In genomic region chr6:139800837-139801236, GRCh38 we compare ENCODE assay signal across 14 cellular contexts.
A peak's percentile ranks its signal among the peaks of the same experiment; 100 is the strongest.
DNase-seq lines count a peak whose midpoint lies in the region; ATAC-seq and TF ChIP-seq lines count a peak whose summit lies in the region.
"Had no signal": no experiment of that assay in that cellular context is flagged by ENCODE, and none has a peak within 500 bp of the region (broad histone marks: within the 10 kb centered on the region; RNA-seq: fewer than 3 reads in every experiment).

No MANE protein-coding gene starts in this region.

- H3K9me3 Mint-ChIP-seq in osteocyte (ENCODE audit: unreplicated experiment), result no peaks in the 10 kb centered on the region

- H3K27me3 Mint-ChIP-seq in osteocyte (ENCODE audit: unreplicated experiment), result no peaks in the 10 kb centered on the region

- ATAC-seq in GM18861 (IDR thresholded peaks at IDR 0.05; ENCODE audit: unreplicated experiment) (peak; percentile 78), GM21447 (IDR thresholded peaks at IDR 0.05; ENCODE audit: unreplicated experiment) (peak; percentile 83), HG03045 (IDR thresholded peaks at IDR 0.05; ENCODE audit: unreplicated experiment) (peak; percentile 58), HG03139 (IDR thresholded peaks at IDR 0.05; ENCODE audit: unreplicated experiment) (no peak)

- H3K4me3 Mint-ChIP-seq in osteocyte (ENCODE audit: unreplicated experiment), result no peak overlapping the region
- H3K4me3 Mint-ChIP-seq: activated naive CD8-positive, alpha-beta T cell; mesothelial cell of epicardium had no signal

- H3K36me3 Mint-ChIP-seq in osteocyte (ENCODE audit: unreplicated experiment), result no peaks in the 10 kb centered on the region
- H3K36me3 Mint-ChIP-seq: activated naive CD8-positive, alpha-beta T cell; mesothelial cell of epicardium had no signal

- TF ChIP-seq CTCF in osteocyte (IDR thresholded peaks at IDR 0.05), result no peak

- DNase-seq in NOMO-1 treated with DMSO at 0.1 percent for 48 hours (lab: John Stamatoyannopoulos, UW; ENCODE audit: unreplicated experiment), result peak; percentile 52
- no peak for DNase-seq in middle frontal gyrus (ENCODE audit: extremely low spot score, low spot score)
- no peak for DNase-seq in NCI-H510A (lab: John Stamatoyannopoulos, UW)
- DNase-seq in osteocyte (ENCODE audit: extremely low spot score, unreplicated experiment), result no peak
- DNase-seq: cerebellar nuclear complex; NCI-H345; stimulated activated CD4-positive, alpha-beta T cell treated with anti-CD3 and anti-CD28 coated beads, Interleukin-1b, Interleukin-23, amount 100 ng/mL, for 48 hours; stimulated activated naive CD4-positive, alpha-beta T cell treated with Interleukin-2 at 50 U/mL for 16 hours had no signal

- H3K4me1 Mint-ChIP-seq in osteocyte (ENCODE audit: unreplicated experiment), result no peaks in the 10 kb centered on the region

- no peak overlapping the region for H3K27ac Mint-ChIP-seq in osteocyte (ENCODE audit: unreplicated experiment)
- H3K27ac Mint-ChIP-seq: activated naive CD8-positive, alpha-beta T cell; mesothelial cell of epicardium had no signal
